ENCODE assay signal across 18 cellular contexts in genomic region chr13:105311094-105311493, GRCh38.
DNase-seq lines count a peak whose midpoint lies in the region; ATAC-seq, FAIRE-seq and TF ChIP-seq lines count a peak whose summit lies in the region.
"Had no signal": no experiment of that assay in that cellular context is flagged by ENCODE, and none has a peak within 500 bp of the region (broad histone marks: within the 10 kb centered on the region; RNA-seq: fewer than 3 reads in every experiment).

No MANE protein-coding gene starts in this region.

- no peaks in the 10 kb centered on the region for H3K79me2 ChIP-seq in H1 (ENCODE audit: control insufficient read depth in 1 of 2, insufficient read depth in 2 of 2, low read length in 2 of 2)

- H3K27ac ChIP-seq in H1 (ENCODE audit: low read depth, low read length), result no peak overlapping the region
- H3K27ac ChIP-seq: BLaER1, C4-2B had no signal

- H4K5ac ChIP-seq in H1 (ENCODE audit: insufficient read length, low read depth, low read length), result no peak overlapping the region

- TF ChIP-seq RAD21 in H1 (IDR thresholded peaks at IDR 0.05 in 1 of 2, conservative IDR thresholded peaks at IDR 0.05 in 1 of 2; ENCODE audit: low read depth in 2 of 2, low read length in 2 of 2), result no peak

- H3K27me3 ChIP-seq in H1 (replicated peaks in 1 of 4; ENCODE audit: control insufficient read depth in 3 of 4, extremely low read depth in 1 of 4, insufficient read depth in 3 of 4, low read length in 3 of 4), result no peaks in the 10 kb centered on the region
- H3K27me3 ChIP-seq: BLaER1 had no signal

- no peak overlapping the region for H4K8ac ChIP-seq in H1 (ENCODE audit: extremely low read depth, insufficient read depth, low read length)

- no peak overlapping the region for H2BK12ac ChIP-seq in H1 (ENCODE audit: low read depth, low read length)

- no peak overlapping the region for H3K14ac ChIP-seq in H1 (ENCODE audit: insufficient read length)

- H4K20me1 ChIP-seq in H1 (replicated peaks in 1 of 2; ENCODE audit: control insufficient read depth in 1 of 2, insufficient read depth in 2 of 2, low read length in 2 of 2), result no peaks in the 10 kb centered on the region
- H4K20me1 ChIP-seq: BLaER1 had no signal

- TF ChIP-seq POLR2A in H1 (IDR thresholded peaks at IDR 0.05; ENCODE audit: control extremely low read depth in 1 of 2, low read depth in 2 of 2, low read length in 2 of 2), result no peak

- no peak overlapping the region for H4K91ac ChIP-seq in H1 (replicated peaks; ENCODE audit: insufficient read length, low read length)

- DNase-seq in amniotic epithelial cell (ENCODE audit: low read depth), result peak; percentile 4
- no peak for DNase-seq in H1 (ENCODE audit: low read depth in 1 of 2, low spot score in 2 of 2)
- DNase-seq in AG08396 (ENCODE audit: low spot score), result no peak
- no peak for DNase-seq in NCI-H82 treated with DMSO at 0.1 percent for 48 hours (lab: John Stamatoyannopoulos, UW; ENCODE audit: unreplicated experiment)
- DNase-seq: Caco-2; CD4-positive, CD25-positive, alpha-beta regulatory T cell; CD8-positive, alpha-beta T cell; DMS153; DND-41; GOT3; H9 had no signal

- no peak overlapping the region for H3K4me2 ChIP-seq in H1 (ENCODE audit: insufficient read depth in 1 of 2, low read depth in 2 of 2, low read length in 2 of 2)
- H3K4me2 ChIP-seq: BLaER1 had no signal

- no peaks in the 10 kb centered on the region for H3K23me2 ChIP-seq in H1 (ENCODE audit: low read depth, low read length)

- TF ChIP-seq CTCF in H1 (IDR thresholded peaks at IDR 0.05; ENCODE audit: control extremely low read depth in 1 of 3, insufficient read depth in 1 of 3, low read depth in 1 of 3, low read length in 3 of 3), result no peak

- H3K4me3 ChIP-seq in H1 (ENCODE audit: extremely low read depth in 1 of 4, insufficient read depth in 2 of 4, low read depth in 3 of 4, low read length in 4 of 4), result no peak overlapping the region
- H3K4me3 ChIP-seq: BLaER1 had no signal

- H3K23ac ChIP-seq in H1 (ENCODE audit: insufficient read length), result no peak overlapping the region

- FAIRE-seq in H1 (lab: Jason Lieb, UNC), result no peak
- FAIRE-seq: G401.6, GM12892 had no signal

- WGBS in H1 (ENCODE audit: extremely low coverage in 1 of 2, insufficient coverage in 1 of 2, insufficient read length in 1 of 2, insufficient replicate concordance in 2 of 2, low coverage in 1 of 2, low lambda C conversion rate in 2 of 2, missing lambda C conversion rate in 1 of 2), 2 experiments, result 93% methylated on average over 4 of the region's 4 CpGs; no CpG with 5 or more reads in 1 of the 2 experiments

- no peak overlapping the region for H3K9ac ChIP-seq in H1 (replicated peaks in 1 of 4; ENCODE audit: extremely low read depth in 1 of 4, low read depth in 3 of 4, low read length in 3 of 4)
- H3K9ac ChIP-seq: BLaER1 had no signal

- POLR2A ChIA-PET in H1 (lab: Charles Lee; ENCODE audit: partially characterized antibody), result no interaction called here

- 0 out of 4 replicates have a peak, but pooled peaks cover 0 to 3% of the 10 kb centered on the region in 2 experiments for H3K9me3 ChIP-seq in H1 (ENCODE audit: insufficient read depth in 2 of 2, low read depth in 1 of 2, low read length in 1 of 2)
- H3K9me3 ChIP-seq: BLaER1, Caco-2 had no signal

- no peak overlapping the region for H2BK5ac ChIP-seq in H1 (ENCODE audit: low read depth, low read length)

- no peak overlapping the region for H3K4ac ChIP-seq in H1 (replicated peaks; ENCODE audit: insufficient read length, low read depth, low read length)

- TF ChIP-seq EP300 in H1 (IDR thresholded peaks at IDR 0.05; ENCODE audit: borderline replicate concordance in 1 of 2, low read depth in 2 of 2, low read length in 2 of 2), result no peak

- no peak overlapping the region for H2BK120ac ChIP-seq in H1 (replicated peaks; ENCODE audit: low read depth, low read length)

- H2BK20ac ChIP-seq in H1 (ENCODE audit: low read length), result no peak overlapping the region

- H2BK15ac ChIP-seq in H1 (ENCODE audit: low read length), result no peak overlapping the region

- no peaks in the 10 kb centered on the region for H3K4me1 ChIP-seq in H1 (replicated peaks in 1 of 4; ENCODE audit: control insufficient read depth in 3 of 4, insufficient read depth in 4 of 4, low read length in 3 of 4)
- H3K4me1 ChIP-seq: BLaER1, Caco-2 had no signal

- H2AFZ ChIP-seq in H1 (ENCODE audit: low read length), result peak overlapping the region; percentile 23; the same call in 1 of the 2 replicates

- H3K18ac ChIP-seq in H1 (ENCODE audit: extremely low read depth, low read length), result no peak overlapping the region

- no peaks in the 10 kb centered on the region for H3K79me1 ChIP-seq in H1 (ENCODE audit: low read depth, low read length)

- CTCF ChIA-PET in H1 (lab: Charles Lee; ENCODE audit: partially characterized antibody), result no interaction called here

- ATAC-seq in esophagus mucosa, result peak; percentile 90
- ATAC-seq in HG03442 (IDR thresholded peaks at IDR 0.05; ENCODE audit: unreplicated experiment), result no peak
- ATAC-seq: CD8-positive, alpha-beta T cell; HCT116 had no signal

- H3K56ac ChIP-seq in H1 (replicated peaks; ENCODE audit: insufficient read length, low read depth, low read length), result no peak overlapping the region

- H3K36me3 ChIP-seq in H1 (ENCODE audit: control insufficient read depth in 2 of 4, insufficient read depth in 4 of 4, low read length in 3 of 4), result no peaks in the 10 kb centered on the region
- H3K36me3 ChIP-seq: BLaER1 had no signal

- no peak overlapping the region for H2AK5ac ChIP-seq in H1 (ENCODE audit: low read depth, low read length)

TF ChIP-seq in H1, 55 proteins besides CTCF, POLR2A, EP300 and RAD21:
- TF ChIP-seq CEBPB (IDR thresholded peaks at IDR 0.05; ENCODE audit: low read depth, low read length) (no peak), SP4 (IDR thresholded peaks at IDR 0.05; ENCODE audit: low read length) (no peak), SRF (IDR thresholded peaks at IDR 0.05; ENCODE audit: low read depth, low read length) (no peak), KDM1A (IDR thresholded peaks at IDR 0.05; ENCODE audit: borderline replicate concordance, low read length) (no peak), HDAC6 (IDR thresholded peaks at IDR 0.05; ENCODE audit: low read depth, low read length) (no peak), KDM4A (IDR thresholded peaks at IDR 0.05; ENCODE audit: low read depth, low read length, severe bottlenecking) (no peak), POLR2AphosphoS5 (IDR thresholded peaks at IDR 0.05; ENCODE audit: low read depth, low read length) (no peak), BACH1 (IDR thresholded peaks at IDR 0.05; ENCODE audit: low read length) (no peak), CHD2 (IDR thresholded peaks at IDR 0.05; ENCODE audit: low read length) (no peak), POU5F1 (IDR thresholded peaks at IDR 0.05; ENCODE audit: low read depth, low read length) (no peak)
- TF ChIP-seq, protein P1, sequence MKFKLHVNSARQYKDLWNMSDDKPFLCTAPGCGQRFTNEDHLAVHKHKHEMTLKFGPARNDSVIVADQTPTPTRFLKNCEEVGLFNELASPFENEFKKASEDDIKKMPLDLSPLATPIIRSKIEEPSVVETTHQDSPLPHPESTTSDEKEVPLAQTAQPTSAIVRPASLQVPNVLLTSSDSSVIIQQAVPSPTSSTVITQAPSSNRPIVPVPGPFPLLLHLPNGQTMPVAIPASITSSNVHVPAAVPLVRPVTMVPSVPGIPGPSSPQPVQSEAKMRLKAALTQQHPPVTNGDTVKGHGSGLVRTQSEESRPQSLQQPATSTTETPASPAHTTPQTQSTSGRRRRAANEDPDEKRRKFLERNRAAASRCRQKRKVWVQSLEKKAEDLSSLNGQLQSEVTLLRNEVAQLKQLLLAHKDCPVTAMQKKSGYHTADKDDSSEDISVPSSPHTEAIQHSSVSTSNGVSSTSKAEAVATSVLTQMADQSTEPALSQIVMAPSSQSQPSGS (IDR thresholded peaks at IDR 0.05; ENCODE audit: low read length), result no peak
